ENCODE assay signal across 8 cellular contexts in genomic region chrX:85003655-85004244, GRCh38. TPM values are rescaled to one million over a fixed set of nuclear protein-coding genes. Genes with fewer than 3 reads are reported as not detected.
DNase-seq lines count a peak whose midpoint lies in the region; ATAC-seq and TF ChIP-seq lines count a peak whose summit lies in the region.

TSS of gene APOOL (plus strand) at chrX:85003877. CDS start at chrX:85003913, 36 bp downstream.

- DNase-seq in AG09309 (ENCODE audit: low read depth) (peak; percentile 37), NCI-H446 (lab: John Stamatoyannopoulos, UW) (peak; percentile 19 to 84), chondrocyte (ENCODE audit: low spot score) (no peak), kidney epithelial cell (ENCODE audit: low read depth) (peak; percentile 57)
- DNase-seq in activated CD4-positive, CD25-positive, alpha-beta regulatory T cell treated with anti-CD3 and anti-CD28 coated beads, Interleukin-2, amount 50 U/mL, for 72 hours: peak; percentile 76
- peak; percentile 66 to 70 for DNase-seq in stimulated activated CD4-positive, alpha-beta T cell treated with anti-CD3 and anti-CD28 coated beads, Interleukin-15, amount 100 ng/mL, for 48 hours (ENCODE audit: low read depth in 2 of 2)

- ATAC-seq in GM19025 (IDR thresholded peaks at IDR 0.05; ENCODE audit: low read depth, unreplicated experiment) (peak; percentile 93), HG03280 (IDR thresholded peaks at IDR 0.05; ENCODE audit: unreplicated experiment) (peak; percentile 99)

- H3K36me3 ChIP-seq in kidney epithelial cell (ENCODE audit: control insufficient read depth, insufficient read depth, low read length): no peaks in the 10 kb centered on the region

- TF ChIP-seq CTCF in AG09309 (IDR thresholded peaks at IDR 0.05; ENCODE audit: control insufficient read depth, insufficient read depth, low read depth, low read length, missing control alignments): no peak
- no peak for TF ChIP-seq CTCF in chondrocyte (IDR thresholded peaks at IDR 0.05)
- TF ChIP-seq CTCF in kidney epithelial cell (IDR thresholded peaks at IDR 0.05; ENCODE audit: insufficient read depth, low read length, poor library complexity, severe bottlenecking): no peak

- H3K9me3 Mint-ChIP-seq in chondrocyte (ENCODE audit: low read depth): peaks cover 10% of the 10 kb centered on the region

- H3K27me3 ChIP-seq in kidney epithelial cell (ENCODE audit: control insufficient read depth, insufficient read depth, low read length): no peaks in the 10 kb centered on the region

- H3K36me3 Mint-ChIP-seq in chondrocyte (ENCODE audit: low read depth): no peaks in the 10 kb centered on the region

- peak within 1 kb of the TSS; percentile 72 for H3K4me3 ChIP-seq in AG09309 (ENCODE audit: control insufficient read depth, low read depth, low read length)
- H3K4me3 ChIP-seq in kidney epithelial cell (ENCODE audit: low read depth, low read length): peak within 1 kb of the TSS; percentile 59

- H3K27ac Mint-ChIP-seq in chondrocyte (ENCODE audit: unreplicated experiment): peak within 1 kb of the TSS; percentile 85

- peak within 1 kb of the TSS; percentile 82 for H3K4me3 Mint-ChIP-seq in chondrocyte (ENCODE audit: unreplicated experiment)

- no peaks in the 10 kb centered on the region for H3K27me3 Mint-ChIP-seq in chondrocyte (ENCODE audit: low read depth)

- H3K4me1 Mint-ChIP-seq in chondrocyte (ENCODE audit: low read depth): peaks cover 12% of the 10 kb centered on the region

RNA-seq across cellular contexts. Expression of gene APOOL, which starts in this region (rescaled TPM):
- total RNA-seq in chondrocyte (23.6 to 33.0 TPM (median 25.6 TPM) in 3 replicates), kidney epithelial cell (13.1 and 15.8 TPM in 2 replicates)
